22 cellular contexts compared by ENCODE assay signal in genomic region chr2:113305146-113305545, GRCh38. TPM values are rescaled to one million over a fixed set of nuclear protein-coding genes. Genes with fewer than 3 reads are reported as not detected.
DNase-seq lines count a peak whose midpoint lies in the region; TF ChIP-seq lines count a peak whose summit lies in the region.
"Had no signal": no experiment of that assay in that cellular context is flagged by ENCODE, and none has a peak within 500 bp of the region (broad histone marks: within the 10 kb centered on the region; RNA-seq: fewer than 3 reads in every experiment).

No MANE protein-coding gene starts in this region.

- intact Hi-C loops in MCF 10A (cut with micrococcal nuclease), result no loop called here
- intact Hi-C loops in breast epithelium (cut with DNase I; ENCODE audit: low total_unique reads), result no loop called here

- no peak overlapping the region for H3K27ac ChIP-seq in breast epithelium
- H3K27ac ChIP-seq in Peyer's patch, result no peak overlapping the region

- H3K9me3 ChIP-seq in breast epithelium (no peaks in the 10 kb centered on the region), Peyer's patch (no peaks in the 10 kb centered on the region)

- H3K4me3 Mint-ChIP-seq in MCF 10A (ENCODE audit: unreplicated experiment) (no peak overlapping the region), neural crest cell (peak overlapping the region; percentile 62)
- H3K4me3 Mint-ChIP-seq: GM23338, H9 had no signal

- TF ChIP-seq POLR2A in breast epithelium (IDR thresholded peaks at IDR 0.05) (no peak), Peyer's patch (IDR thresholded peaks at IDR 0.05) (no peak)

- BruUV-seq in MCF 10A (replicated peaks; lab: Mats Ljungman, UMichigan), result no TSS peak

- no peaks in the 10 kb centered on the region for H3K4me1 ChIP-seq in breast epithelium
- H3K4me1 ChIP-seq in Peyer's patch, result no peaks in the 10 kb centered on the region

- peak; percentile 65 for DNase-seq in MCF 10A (ENCODE audit: unreplicated experiment)
- DNase-seq in breast epithelium (ENCODE audit: low spot score in 2 of 2), result no peak
- peak; percentile 81 for DNase-seq in epithelial cell of esophagus (ENCODE audit: low read depth)
- no peak for DNase-seq in neural crest cell (ENCODE audit: low read depth, low spot score)
- DNase-seq in Peyer's patch, result no peak
- no peak for DNase-seq in midbrain (lab: John Stamatoyannopoulos, UW)
- no peak for DNase-seq in middle frontal gyrus (ENCODE audit: extremely low spot score, low spot score)
- DNase-seq: Calu3; H9; Kasumi-1; MV-4-11; NCI-H1105 treated with DMSO at 0.1 percent for 48 hours; NCI-H1930; NCI-H2107; NCI-H524; NCI-H748 treated with DMSO at 0.1 percent for 48 hours; NK-92 treated with Interleukin-12 subunit alpha and Interleukin-12 subunit beta, amount 100 ng/mL, for 24 hours; PC-3; SHP77 had no signal

- no peaks in the 10 kb centered on the region for H3K36me3 ChIP-seq in breast epithelium
- H3K36me3 ChIP-seq in Peyer's patch, result no peaks in the 10 kb centered on the region

- CTCF ChIA-PET in MCF 10A (lab: Yijun Ruan, JAX), result interaction anchor here (1.3 kb wide), 2 partner anchors 56 to 65 kb away, joined by 3 to 6 read pairs; no protein-coding TSS in a partner anchor

- no peaks in the 10 kb centered on the region for H3K9me3 Mint-ChIP-seq in MCF 10A (ENCODE audit: unreplicated experiment)
- H3K9me3 Mint-ChIP-seq in neural crest cell, result no peaks in the 10 kb centered on the region
- H3K9me3 Mint-ChIP-seq: GM23338, H9 had no signal

- H3K4me3 ChIP-seq in breast epithelium, result no peak overlapping the region
- H3K4me3 ChIP-seq in epithelial cell of esophagus (ENCODE audit: low read length), result no peak overlapping the region
- H3K4me3 ChIP-seq in Peyer's patch, result no peak overlapping the region
- H3K4me3 ChIP-seq: GM23338, K562 had no signal

- H3K27me3 Mint-ChIP-seq in MCF 10A (ENCODE audit: insufficient read depth, unreplicated experiment) (no peaks in the 10 kb centered on the region), neural crest cell (ENCODE audit: low read depth) (peaks cover 3% of the 10 kb centered on the region)

- POLR2A ChIA-PET in MCF 10A (lab: Yijun Ruan, JAX), result interaction anchor here (0.8 to 1.4 kb wide), 2 partner anchors 9 to 24 kb away, joined by 3 to 5 read pairs; no protein-coding TSS in a partner anchor

- H3K27ac Mint-ChIP-seq in MCF 10A (ENCODE audit: low read depth, unreplicated experiment) (no peak overlapping the region), neural crest cell (ENCODE audit: unreplicated experiment) (peak overlapping the region; percentile 92)
- H3K27ac Mint-ChIP-seq: GM23338, H9 had no signal

- H3K27me3 ChIP-seq in breast epithelium (no peaks in the 10 kb centered on the region), Peyer's patch (no peaks in the 10 kb centered on the region)

- H3K36me3 Mint-ChIP-seq in MCF 10A (ENCODE audit: insufficient read depth, unreplicated experiment), result no peaks in the 10 kb centered on the region
- H3K36me3 Mint-ChIP-seq in neural crest cell (ENCODE audit: low read depth), result peaks cover 3% of the 10 kb centered on the region

- TF ChIP-seq CTCF in MCF 10A (IDR thresholded peaks at IDR 0.05; ENCODE audit: unreplicated experiment) (no peak), breast epithelium (IDR thresholded peaks at IDR 0.05) (no peak), epithelial cell of esophagus (IDR thresholded peaks at IDR 0.05; ENCODE audit: insufficient read depth, low read depth, low read length, missing control alignments) (no peak), neural crest cell (conservative IDR thresholded peaks at IDR 0.05) (no peak), Peyer's patch (IDR thresholded peaks at IDR 0.05) (no peak)

- peaks cover 21% of the 10 kb centered on the region for H3K4me1 Mint-ChIP-seq in MCF 10A (ENCODE audit: insufficient read depth, unreplicated experiment)
- peaks cover 52% of the 10 kb centered on the region for H3K4me1 Mint-ChIP-seq in neural crest cell

RNA-seq across cellular contexts. Expression of gene PAX8, which starts 26.4 kb away (rescaled TPM):
- total RNA-seq in MCF 10A (2022), result 2.4 TPM in 2 replicates
- total RNA-seq in breast epithelium, result 1 to 10 TPM in 2 of 3 donors, under 1 TPM in 1; under 0.01 to 2.6 (median 1.0) TPM
- total RNA-seq in neural crest cell, result 0.49 and 0.98 TPM in 2 replicates
- 10 to 100 TPM in 3 of 4 donors, 1 to 10 TPM in 1; 3.3 to 22.1 (median 14.2) TPM for total RNA-seq in Peyer's patch
- total RNA-seq: G401, H9 had no signal

Comparison
In these comparisons a context has a peak if more than half of its experiments do, and no peak if none do; other contexts are left out.
1. DNase-seq: peak in MCF 10A (single experiment) and epithelial cell of esophagus (single experiment); none in breast epithelium (0 of 2), neural crest cell (single experiment), Peyer's patch (0 of 3), midbrain (single experiment) and middle frontal gyrus (single experiment).